In genomic region chr1:2097386-2098300, GRCh38 we compare ENCODE assay signal across 28 cellular contexts. TPM values are rescaled to one million over a fixed set of nuclear protein-coding genes. Genes with fewer than 3 reads are reported as not detected.
DNase-seq lines count a peak whose midpoint lies in the region; ATAC-seq and TF ChIP-seq lines count a peak whose summit lies in the region.
"Had no signal": no experiment of that assay in that cellular context is flagged by ENCODE, and none has a peak within 500 bp of the region (broad histone marks: within the 10 kb centered on the region; RNA-seq: fewer than 3 reads in every experiment).

No MANE protein-coding gene starts in this region.

- H3K4me3 ChIP-seq in PC-3 (ENCODE audit: low read length) = no peak overlapping the region
- H3K4me3 ChIP-seq in epithelial cell of esophagus (ENCODE audit: low read length) = no peak overlapping the region
- no peak overlapping the region for H3K4me3 ChIP-seq in lower lobe of right lung
- H3K4me3 ChIP-seq: esophagus muscularis mucosa, gastrocnemius medialis, HAP-1, SK-N-MC, spleen, testis had no signal

- POLR2A ChIA-PET in PC-3 (lab: Charles Lee; ENCODE audit: unreplicated experiment) = no interaction called here

- DNase-seq in Caki2 (ENCODE audit: low read depth) = peak; percentile 37
- peak; percentile 42 for DNase-seq in PC-3
- DNase-seq in epithelial cell of esophagus (ENCODE audit: low read depth) = peak; percentile 27
- DNase-seq in lower lobe of right lung = no peak
- no peak for DNase-seq in stimulated activated naive CD8-positive, alpha-beta T cell treated with anti-CD3 and anti-CD28 coated beads, Interleukin-15, Interleukin-2, amounts not matched to agents 100 U/mL and 50 U/mL, for 24 hours
- DNase-seq: ACHN; activated CD4-positive, alpha-beta T cell treated with anti-CD3 and anti-CD28 coated beads, Interleukin-2, amount 50 U/mL, for 4 hours; activated CD8-positive, alpha-beta memory T cell treated with anti-CD3 and anti-CD28 coated beads, Interleukin-2, amount 50 U/mL, for 4 hours; activated naive CD8-positive, alpha-beta T cell treated with anti-CD3 and anti-CD28 coated beads for 36 hours; DND-41; effector CD4-positive, alpha-beta T cell; gastrocnemius medialis; NCI-H1092 treated with DMSO at 0.1 percent for 48 hours; NCI-H1930; NCI-H69; RPMI8226; spleen; stimulated activated CD4-positive, alpha-beta T cell treated with anti-CD3 and anti-CD28 coated beads, Interleukin-4, amount 100 ng/mL, for 1 hour; testis; WERI-Rb-1 had no signal

- H3K9me3 ChIP-seq in PC-3 (ENCODE audit: low read length) (peaks cover 16% of the 10 kb centered on the region; the same call in 1 of the 2 replicates), lower lobe of right lung (no peaks in the 10 kb centered on the region)
- H3K9me3 ChIP-seq: gastrocnemius medialis, HAP-1, testis had no signal

- H3K4me1 ChIP-seq in PC-3 (ENCODE audit: insufficient read depth, low read length) (no peaks in the 10 kb centered on the region), lower lobe of right lung (no peaks in the 10 kb centered on the region)
- H3K4me1 ChIP-seq: esophagus muscularis mucosa, gastrocnemius medialis, HAP-1, testis had no signal

- H3K36me3 ChIP-seq in PC-3 (ENCODE audit: low read depth, low read length) = peaks cover 26% of the 10 kb centered on the region
- H3K36me3 ChIP-seq in lower lobe of right lung = no peaks in the 10 kb centered on the region
- H3K36me3 ChIP-seq: esophagus muscularis mucosa, gastrocnemius medialis, HAP-1, WERI-Rb-1 had no signal

- no peak overlapping the region for H3K27ac ChIP-seq in PC-3 (ENCODE audit: low read length)
- H3K27ac ChIP-seq in lower lobe of right lung = peak overlapping the region; percentile 43
- H3K27ac ChIP-seq: esophagus muscularis mucosa, gastrocnemius medialis, HL-60, SK-N-MC, testis, WERI-Rb-1 had no signal

- H3K9me2 ChIP-seq in PC-3 (replicated peaks; ENCODE audit: low read length) = no peaks in the 10 kb centered on the region

- BruUV-seq in PC-3 (replicated peaks; lab: Mats Ljungman, UMichigan) = no TSS peak

- H3F3A ChIP-seq in PC-3 (ENCODE audit: low read length, unreplicated experiment) = no peaks in the 10 kb centered on the region

- no peak overlapping the region for H3K9ac ChIP-seq in PC-3 (ENCODE audit: low read length)

- ATAC-seq in PC-3 (no peak; the same call in 1 of the 2 replicates), lower lobe of right lung (peak; percentile 11 to 41), GM21447 (IDR thresholded peaks at IDR 0.05; ENCODE audit: unreplicated experiment) (no peak), GM18907 (IDR thresholded peaks at IDR 0.05; ENCODE audit: unreplicated experiment) (no peak), GM21619 (IDR thresholded peaks at IDR 0.05; ENCODE audit: unreplicated experiment) (no peak)
- no peak for ATAC-seq in stimulated activated naive CD8-positive, alpha-beta T cell treated with anti-CD3 and anti-CD28 coated beads, Interleukin-15, Interleukin-2, amounts not matched to agents 100 U/mL and 50 U/mL, for 24 hours
- ATAC-seq: stimulated activated memory B cell treated with anti-CD40 and anti-IgM and Interleukin-4, amounts not matched to agents 10 μg/mL and 1 μg/mL and 100 μg/mL, for 72 hours had no signal

- no peaks in the 10 kb centered on the region for H4K20me1 ChIP-seq in PC-3 (ENCODE audit: low read length)

- H3K79me2 ChIP-seq in PC-3 (ENCODE audit: low read length) = no peaks in the 10 kb centered on the region

- no peak overlapping the region for H2AFZ ChIP-seq in PC-3 (ENCODE audit: low read length)

- CTCF ChIA-PET in PC-3 (lab: Charles Lee) = no interaction called here

- no peak overlapping the region for H3K4me2 ChIP-seq in PC-3 (ENCODE audit: low read length)

- H3K27me3 ChIP-seq in PC-3 (ENCODE audit: low read length) (no peaks in the 10 kb centered on the region), lower lobe of right lung (ENCODE audit: low read depth) (no peaks in the 10 kb centered on the region)
- H3K27me3 ChIP-seq: spleen, testis had no signal

- intact Hi-C loops in PC-3 (cut with micrococcal nuclease) = no loop called here
- intact Hi-C loops in lower lobe of right lung (cut with DNase I) = no loop called here

- in situ Hi-C loops in Caki2 (cut with HindIII; ENCODE audit: low pct_unique_long_range_greater_than_20kb, low sequenced_read_pairs) = no loop called here

- no peak for TF ChIP-seq CTCF in PC-3 (conservative IDR thresholded peaks at IDR 0.05; ENCODE audit: low read depth, low read length)
- no peak for TF ChIP-seq CTCF in epithelial cell of esophagus (IDR thresholded peaks at IDR 0.05; ENCODE audit: insufficient read depth, low read depth, low read length, missing control alignments)
- no peak for TF ChIP-seq CTCF in lower lobe of right lung (IDR thresholded peaks at IDR 0.05)

RNA-seq across cellular contexts. Expression of gene PRKCZ, which starts 47.4 kb away (rescaled TPM):
- 36.2 and 60.4 TPM in 2 replicates for total RNA-seq in Caki2 (2014; rRNA removed; shearing (Covaris generic); ENCODE audit: low replicate concordance)
- total RNA-seq in PC-3 (2014; rRNA removed) (56.8 and 70.8 TPM in 2 replicates), lower lobe of right lung (97.6 TPM)

Comparison
In these comparisons a context has a peak if more than half of its experiments do, and no peak if none do; other contexts are left out.
1. DNase-seq: peak in Caki2 (single experiment), PC-3 (single experiment) and epithelial cell of esophagus (single experiment); none in lower lobe of right lung (single experiment) and stimulated activated naive CD8-positive, alpha-beta T cell treated with anti-CD3 and anti-CD28 coated beads, Interleukin-15, Interleukin-2, amounts not matched to agents 100 U/mL and 50 U/mL, for 24 hours (single experiment).
2. ATAC-seq: peak in lower lobe of right lung (2 of 2); none in PC-3 (single experiment), GM21447 (single experiment), stimulated activated naive CD8-positive, alpha-beta T cell treated with anti-CD3 and anti-CD28 coated beads, Interleukin-15, Interleukin-2, amounts not matched to agents 100 U/mL and 50 U/mL, for 24 hours (single experiment), GM18907 (single experiment) and GM21619 (single experiment).